In genomic region chr1:245388687-245389086, GRCh38 we compare ENCODE assay signal across 20 cellular contexts.
"Had no signal": no experiment of that assay in that cellular context is flagged by ENCODE, and none has a peak within 500 bp of the region (broad histone marks: within the 10 kb centered on the region; RNA-seq: fewer than 3 reads in every experiment).

No MANE protein-coding gene starts in this region.

- H3K36me3 Mint-ChIP-seq: memory B cell; natural killer cell treated with Interleukin-12 subunit alpha and Interleukin-12 subunit beta and Interleukin-15 and Interleukin-18, amount 100 ng/mL, for 72 hours; stimulated activated memory B cell treated with anti-CD40 and anti-IgM and Interleukin-4, amounts not matched to agents 10 μg/mL and 1 μg/mL and 100 μg/mL, for 72 hours had no signal

- DNase-seq: colonic mucosa; effector CD4-positive, alpha-beta T cell; erythroblast; foreskin melanocyte; head of caudate nucleus; left colon; midbrain; psoas muscle; retina; right lobe of liver; stimulated activated CD4-positive, alpha-beta T cell treated with anti-CD3 and anti-CD28 coated beads, Interleukin-4, amount 100 ng/mL, for 24 hours; tibial artery; upper lobe of left lung had no signal

- H3K9me3 ChIP-seq: colonic mucosa, psoas muscle, right lobe of liver, tibial artery, upper lobe of left lung, vagina had no signal

- H3K4me2 ChIP-seq: hepatocyte had no signal

- H3K27ac ChIP-seq: colonic mucosa, hepatocyte, psoas muscle, right lobe of liver, tibial artery, upper lobe of left lung, vagina had no signal

- H3K4me1 ChIP-seq: colonic mucosa, psoas muscle, right lobe of liver, tibial artery, upper lobe of left lung, vagina had no signal

- H2AFZ ChIP-seq: hepatocyte had no signal

- H3K27ac Mint-ChIP-seq: endodermal cell; memory B cell; natural killer cell treated with Interleukin-12 subunit alpha and Interleukin-12 subunit beta and Interleukin-15 and Interleukin-18, amount 100 ng/mL, for 72 hours; stimulated activated memory B cell treated with anti-CD40 and anti-IgM and Interleukin-4, amounts not matched to agents 10 μg/mL and 1 μg/mL and 100 μg/mL, for 72 hours; stimulated activated naive CD8-positive, alpha-beta T cell treated with anti-CD3 and anti-CD28 coated beads, Interleukin-15, Interleukin-2, amounts not matched to agents 100 ng/mL and 50 ng/mL, for 24 hours had no signal

- H3K4me3 Mint-ChIP-seq: endodermal cell; memory B cell; natural killer cell treated with Interleukin-12 subunit alpha and Interleukin-12 subunit beta and Interleukin-15 and Interleukin-18, amount 100 ng/mL, for 72 hours; stimulated activated memory B cell treated with anti-CD40 and anti-IgM and Interleukin-4, amounts not matched to agents 10 μg/mL and 1 μg/mL and 100 μg/mL, for 72 hours; stimulated activated naive CD8-positive, alpha-beta T cell treated with anti-CD3 and anti-CD28 coated beads, Interleukin-15, Interleukin-2, amounts not matched to agents 100 ng/mL and 50 ng/mL, for 24 hours had no signal

- H3K4me1 Mint-ChIP-seq: memory B cell; stimulated activated memory B cell treated with anti-CD40 and anti-IgM and Interleukin-4, amounts not matched to agents 10 μg/mL and 1 μg/mL and 100 μg/mL, for 72 hours had no signal

- H3K9me3 Mint-ChIP-seq: natural killer cell treated with Interleukin-12 subunit alpha and Interleukin-12 subunit beta and Interleukin-15 and Interleukin-18, amount 100 ng/mL, for 72 hours; stimulated activated naive CD8-positive, alpha-beta T cell treated with anti-CD3 and anti-CD28 coated beads, Interleukin-15, Interleukin-2, amounts not matched to agents 100 ng/mL and 50 ng/mL, for 24 hours had no signal

- H3K27me3 ChIP-seq: hepatocyte, right lobe of liver, tibial artery, upper lobe of left lung, vagina had no signal

- H3K4me3 ChIP-seq: colonic mucosa, hepatocyte, psoas muscle, right lobe of liver, tibial artery, upper lobe of left lung, vagina had no signal

- H3K36me3 ChIP-seq: colonic mucosa, right lobe of liver, tibial artery, upper lobe of left lung, vagina had no signal

- H3K27me3 Mint-ChIP-seq: stimulated activated memory B cell treated with anti-CD40 and anti-IgM and Interleukin-4, amounts not matched to agents 10 μg/mL and 1 μg/mL and 100 μg/mL, for 72 hours; stimulated activated naive CD8-positive, alpha-beta T cell treated with anti-CD3 and anti-CD28 coated beads, Interleukin-15, Interleukin-2, amounts not matched to agents 100 ng/mL and 50 ng/mL, for 24 hours had no signal
